9 cellular contexts compared by ENCODE assay signal in genomic region chr11:66641834-66642233, GRCh38. TPM values are rescaled to one million over a fixed set of nuclear protein-coding genes. Genes with fewer than 3 reads are reported as not detected.
DNase-seq lines count a peak whose midpoint lies in the region; ATAC-seq and TF ChIP-seq lines count a peak whose summit lies in the region.
"Had no signal": no experiment of that assay in that cellular context is flagged by ENCODE, and none has a peak within 500 bp of the region (broad histone marks: within the 10 kb centered on the region; RNA-seq: fewer than 3 reads in every experiment).

No MANE protein-coding gene starts in this region.

- H3K9me2 ChIP-seq in hepatocyte (replicated peaks; ENCODE audit: insufficient read depth): no peaks in the 10 kb centered on the region

- no peak for ATAC-seq in HG03520 (IDR thresholded peaks at IDR 0.05; ENCODE audit: unreplicated experiment)

- H3K4me1 Mint-ChIP-seq in activated CD4-positive, alpha-beta T cell treated with anti-CD3 and anti-CD28 coated beads, Interleukin-2, amount 10 ng/mL, durations not matched to agents 7 days and 5 days: peaks cover 88% of the 10 kb centered on the region

- no peak overlapping the region for H3K27ac Mint-ChIP-seq in activated CD4-positive, alpha-beta T cell treated with anti-CD3 and anti-CD28 coated beads, Interleukin-2, amount 10 ng/mL, durations not matched to agents 7 days and 5 days

- H3K9me3 ChIP-seq in hepatocyte (ENCODE audit: low read depth): no peaks in the 10 kb centered on the region
- H3K9me3 ChIP-seq in stomach: no peaks in the 10 kb centered on the region
- H3K9me3 ChIP-seq: colonic mucosa had no signal

- peak overlapping the region; percentile 96 for H3K4me2 ChIP-seq in hepatocyte

- no peaks in the 10 kb centered on the region for H3K9me3 Mint-ChIP-seq in activated CD4-positive, alpha-beta T cell treated with anti-CD3 and anti-CD28 coated beads, Interleukin-2, amount 10 ng/mL, durations not matched to agents 7 days and 5 days

- peaks cover 91% of the 10 kb centered on the region for H3K79me2 ChIP-seq in hepatocyte

- H3K27me3 Mint-ChIP-seq in activated CD4-positive, alpha-beta T cell treated with anti-CD3 and anti-CD28 coated beads, Interleukin-2, amount 10 ng/mL, durations not matched to agents 7 days and 5 days: no peaks in the 10 kb centered on the region

- no peak for DNase-seq in activated CD4-positive, alpha-beta T cell treated with anti-CD3 and anti-CD28 coated beads, Interleukin-2, amount 10 ng/mL, durations not matched to agents 7 days and 5 days
- no peak for DNase-seq in activated CD4-positive, alpha-beta T cell treated with anti-CD3 and anti-CD28 coated beads, Interleukin-2, amount 50 U/mL, for 48 hours
- DNase-seq in hepatocyte (ENCODE audit: low spot score) (no peak), stomach (no peak), NCI-H82 treated with DMSO at 0.1 percent for 48 hours (lab: John Stamatoyannopoulos, UW; ENCODE audit: unreplicated experiment) (no peak), NCI-H526 (lab: John Stamatoyannopoulos, UW) (no peak)
- DNase-seq: colonic mucosa had no signal

- CTCF ChIA-PET in activated CD4-positive, alpha-beta T cell treated with anti-CD3 and anti-CD28 coated beads, Interleukin-2, amount 10 ng/mL, durations not matched to agents 7 days and 5 days (lab: Charles Lee): interaction anchor here (1.0 to 3.8 kb wide), 2 partner anchors 23 to 36 kb away, joined by 3 to 17 read pairs; partner anchors contain the start of gene RBM4B

- peak overlapping the region; percentile 91 for H3K4me3 Mint-ChIP-seq in activated CD4-positive, alpha-beta T cell treated with anti-CD3 and anti-CD28 coated beads, Interleukin-2, amount 10 ng/mL, durations not matched to agents 7 days and 5 days

- WGBS in hepatocyte (ENCODE audit: low lambda C conversion rate, missing lambda C conversion rate): 35% methylated on average over 3 of the region's 3 CpGs
- WGBS in stomach, 5 donors: 7 to 18% (median 9%) methylated on average over 3 of the region's 3 CpGs

- no peak for TF ChIP-seq POLR2A in stomach (IDR thresholded peaks at IDR 0.05)

- H3K4me3 ChIP-seq in WI38 (ENCODE audit: low read depth, low read length): peak overlapping the region; percentile 95
- peak overlapping the region; percentile 47 for H3K4me3 ChIP-seq in hepatocyte
- H3K4me3 ChIP-seq in stomach: peak overlapping the region; percentile 19 to 83 (median 78)
- H3K4me3 ChIP-seq: colonic mucosa had no signal

- intact Hi-C loops in stomach (cut with DNase I; ENCODE audit: low total_unique reads): no loop called here

- POLR2A ChIA-PET in activated CD4-positive, alpha-beta T cell treated with anti-CD3 and anti-CD28 coated beads, Interleukin-2, amount 10 ng/mL, durations not matched to agents 7 days and 5 days (lab: Charles Lee): no interaction called here

- TF ChIP-seq CTCF in WI38 (IDR thresholded peaks at IDR 0.05; ENCODE audit: low read depth, low read length) (no peak), hepatocyte (IDR thresholded peaks at IDR 0.05; ENCODE audit: poor library complexity) (no peak), stomach (IDR thresholded peaks at IDR 0.05) (no peak)

- no peak for TF ChIP-seq EP300 in stomach (IDR thresholded peaks at IDR 0.05)

- peaks cover 78% of the 10 kb centered on the region for H4K20me1 ChIP-seq in hepatocyte (ENCODE audit: insufficient read depth, poor library complexity, severe bottlenecking)

- H3K4me1 ChIP-seq in hepatocyte (ENCODE audit: insufficient read depth) (peaks cover 49% of the 10 kb centered on the region), stomach (peaks cover 81 to 89% (median 85%) of the 10 kb centered on the region in 4 donors)

- H3K36me3 Mint-ChIP-seq in activated CD4-positive, alpha-beta T cell treated with anti-CD3 and anti-CD28 coated beads, Interleukin-2, amount 10 ng/mL, durations not matched to agents 7 days and 5 days (ENCODE audit: low read depth): peaks cover 90% of the 10 kb centered on the region

- peaks cover 3% of the 10 kb centered on the region for H3K36me3 ChIP-seq in hepatocyte (replicated peaks; ENCODE audit: insufficient read depth, low read depth)
- peaks cover 52 to 71% (median 67%) of the 10 kb centered on the region in 4 donors for H3K36me3 ChIP-seq in stomach

- H2AFZ ChIP-seq in hepatocyte: no peak overlapping the region

- H3K27ac ChIP-seq in hepatocyte (no peak overlapping the region), stomach (peak overlapping the region in 2 of 5 donors; percentile 24 to 34)
- H3K27ac ChIP-seq: colonic mucosa had no signal

- H3K27me3 ChIP-seq in hepatocyte: no peaks in the 10 kb centered on the region
- H3K27me3 ChIP-seq in stomach: no peaks in the 10 kb centered on the region
- H3K27me3 ChIP-seq: colonic mucosa had no signal

RNA-seq across cellular contexts. Expression of gene RBM4, which starts 3.3 kb away (rescaled TPM):
- 100 to 1,000 TPM; 124 to 137 TPM for total RNA-seq in activated CD4-positive, alpha-beta T cell treated with anti-CD3 and anti-CD28 coated beads, Interleukin-2, amount 10 ng/mL, durations not matched to agents 7 days and 5 days
- total RNA-seq in hepatocyte: 129 and 150 TPM in 2 replicates
- 139 and 151 TPM in 2 replicates for polyA plus RNA-seq in hepatocyte
- 100 to 1,000 TPM in 2 of 5 donors, 10 to 100 TPM in 3; 44.3 to 136 (median 98.4) TPM for total RNA-seq in stomach
- polyA plus RNA-seq in stomach: 100 to 1,000 TPM in 1 of 3 donors, 10 to 100 TPM in 2; 89.1 to 107 (median 90.4) TPM

RNA-seq across cellular contexts. Expression of gene RBM14, which starts 25.4 kb away (rescaled TPM):
- total RNA-seq in activated CD4-positive, alpha-beta T cell treated with anti-CD3 and anti-CD28 coated beads, Interleukin-2, amount 10 ng/mL, durations not matched to agents 7 days and 5 days: 100 to 1,000 TPM; 124 to 140 TPM
- total RNA-seq in hepatocyte: 29.5 and 31.1 TPM in 2 replicates
- 66.3 and 70.7 TPM in 2 replicates for polyA plus RNA-seq in hepatocyte
- 100 to 1,000 TPM in 1 of 5 donors, 10 to 100 TPM in 3, 1 to 10 TPM in 1; 9.9 to 233 (median 54.9) TPM for total RNA-seq in stomach
- 10 to 100 TPM; 19.7 to 28.4 (median 20.2) TPM for polyA plus RNA-seq in stomach

RNA-seq across cellular contexts. Expression of gene RBM4B, which starts 35.9 kb away (rescaled TPM):
- 10 to 100 TPM; 18.1 to 20.4 TPM for total RNA-seq in activated CD4-positive, alpha-beta T cell treated with anti-CD3 and anti-CD28 coated beads, Interleukin-2, amount 10 ng/mL, durations not matched to agents 7 days and 5 days
- total RNA-seq in hepatocyte (25.7 and 26.7 TPM in 2 replicates), stomach (10 to 100 TPM in 4 of 5 donors, not detected in 1; 15.6 to 61.4 (median 22.0) TPM)
- polyA plus RNA-seq in hepatocyte (32.4 and 33.4 TPM in 2 replicates), stomach (10 to 100 TPM; 11.3 to 16.1 (median 11.6) TPM)

RNA-seq across cellular contexts. Expression of gene CCS, which starts 48.8 kb away (rescaled TPM):
- 10 to 100 TPM; 28.8 to 32.6 TPM for total RNA-seq in activated CD4-positive, alpha-beta T cell treated with anti-CD3 and anti-CD28 coated beads, Interleukin-2, amount 10 ng/mL, durations not matched to agents 7 days and 5 days
- total RNA-seq in hepatocyte (32.2 and 41.5 TPM in 2 replicates), stomach (100 to 1,000 TPM in 1 of 5 donors, 10 to 100 TPM in 4; 19.3 to 131 (median 40.3) TPM)
- polyA plus RNA-seq in hepatocyte (97.8 and 127 TPM in 2 replicates), stomach (10 to 100 TPM; 48.0 to 83.2 (median 70.1) TPM)

RNA-seq across cellular contexts. Expression of gene CCDC87, which starts 49.0 kb away (rescaled TPM):
- under 1 TPM in 1 of 2 experiments, not detected in 1; 0.08 TPM for total RNA-seq in activated CD4-positive, alpha-beta T cell treated with anti-CD3 and anti-CD28 coated beads, Interleukin-2, amount 10 ng/mL, durations not matched to agents 7 days and 5 days
- total RNA-seq in hepatocyte (0.36 and 0.53 TPM in 2 replicates), stomach (10 to 100 TPM in 1 of 5 donors, under 1 TPM in 1, not detected in 3; 0.45 to 15.9 TPM)
- polyA plus RNA-seq in hepatocyte (0.22 TPM in 1 of 2 replicates, not detected in the other), stomach (under 1 TPM in 2 of 3 donors, not detected in 1; 0.05 to 0.12 TPM)
